9 cellular contexts compared by ENCODE assay signal in the genomic region with DNA sequence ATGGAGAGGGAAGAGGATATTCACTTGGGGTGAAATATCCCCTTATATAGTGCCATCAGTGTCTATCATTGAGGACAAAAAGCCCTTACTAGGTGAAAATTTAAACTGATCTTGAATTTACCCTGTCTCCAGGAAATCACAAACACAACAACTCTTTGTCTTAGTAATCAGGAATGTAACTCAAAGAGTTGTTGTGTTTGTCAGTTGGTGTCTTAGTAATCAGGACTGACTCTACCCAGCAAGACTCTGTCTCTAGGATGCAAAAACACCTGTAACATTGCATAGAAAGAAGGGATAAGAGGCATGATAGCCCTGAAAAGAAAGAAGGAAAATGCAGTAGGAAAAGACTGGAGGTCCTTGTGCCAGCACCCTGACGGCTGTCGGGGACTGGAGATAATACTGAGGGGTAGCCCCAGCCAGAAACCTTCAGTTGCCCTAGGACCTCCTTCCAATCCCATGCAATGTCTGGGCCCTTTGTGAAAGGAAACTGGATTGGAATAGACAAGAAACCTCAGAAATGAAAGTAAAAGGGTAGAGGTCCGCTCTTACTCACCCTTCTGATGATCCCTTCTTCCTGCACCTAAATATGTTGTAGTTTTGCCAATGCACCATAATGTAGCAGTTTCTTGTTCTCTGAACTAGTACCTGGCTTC. TPM values are rescaled to one million over a fixed set of nuclear protein-coding genes. Genes with fewer than 3 reads are reported as not detected.
A peak's percentile ranks its signal among the peaks of the same experiment; 100 is the strongest.
DNase-seq lines count a peak whose midpoint lies in the region; ATAC-seq lines count a peak whose summit lies in the region.
"Had no signal": no experiment of that assay in that cellular context is flagged by ENCODE, and none has a peak within 500 bp of the region (broad histone marks: within the 10 kb centered on the region; RNA-seq: fewer than 3 reads in every experiment).

No MANE protein-coding gene starts in this region.

- peaks cover 3% of the 10 kb centered on the region for H3K36me3 Mint-ChIP-seq in activated CD4-positive, alpha-beta memory T cell treated with anti-CD3 and anti-CD28 coated beads, Interleukin-2, amount 10 ng/mL, durations not matched to agents 7 days and 5 days (ENCODE audit: low read depth)
- H3K36me3 Mint-ChIP-seq in naive thymus-derived CD8-positive, alpha-beta T cell, result peaks cover 0 to 23% (median 9%) of the 10 kb centered on the region in 3 donors

- H3K27ac Mint-ChIP-seq in activated CD4-positive, alpha-beta memory T cell treated with anti-CD3 and anti-CD28 coated beads, Interleukin-2, amount 10 ng/mL, durations not matched to agents 7 days and 5 days, result peak overlapping the region; percentile 32
- H3K27ac Mint-ChIP-seq in naive thymus-derived CD8-positive, alpha-beta T cell, result peak overlapping the region in 3 of 10 donors; percentile 34 to 72 (median 61)
- H3K27ac Mint-ChIP-seq: nephron had no signal

- ATAC-seq in HG02759 (IDR thresholded peaks at IDR 0.05; ENCODE audit: unreplicated experiment) (peak; percentile 46), HG03457 (IDR thresholded peaks at IDR 0.05; ENCODE audit: unreplicated experiment) (no peak)
- ATAC-seq in naive thymus-derived CD8-positive, alpha-beta T cell, result no peak

- CTCF ChIA-PET in activated CD4-positive, alpha-beta memory T cell treated with anti-CD3 and anti-CD28 coated beads, Interleukin-2, amount 10 ng/mL, durations not matched to agents 7 days and 5 days (lab: Charles Lee), result interaction anchor here (0.6 to 2.9 kb wide), 11 partner anchors 10 to 275 kb away, joined by 3 to 33 read pairs (median 3); no protein-coding TSS in a partner anchor

- peak overlapping the region; percentile 70 for H3K4me3 Mint-ChIP-seq in activated CD4-positive, alpha-beta memory T cell treated with anti-CD3 and anti-CD28 coated beads, Interleukin-2, amount 10 ng/mL, durations not matched to agents 7 days and 5 days
- H3K4me3 Mint-ChIP-seq in naive thymus-derived CD8-positive, alpha-beta T cell, result peak overlapping the region in 6 of 10 donors; percentile 21 to 46 (median 36)
- H3K4me3 Mint-ChIP-seq: nephron had no signal

- H3K9me3 Mint-ChIP-seq in activated CD4-positive, alpha-beta memory T cell treated with anti-CD3 and anti-CD28 coated beads, Interleukin-2, amount 10 ng/mL, durations not matched to agents 7 days and 5 days, result peaks cover 14% of the 10 kb centered on the region
- peaks cover 0 to 26% (median 3%) of the 10 kb centered on the region in 9 donors for H3K9me3 Mint-ChIP-seq in naive thymus-derived CD8-positive, alpha-beta T cell

- POLR2A ChIA-PET in activated CD4-positive, alpha-beta memory T cell treated with anti-CD3 and anti-CD28 coated beads, Interleukin-2, amount 10 ng/mL, durations not matched to agents 7 days and 5 days (lab: Charles Lee), result no interaction called here
- POLR2A ChIA-PET in naive thymus-derived CD8-positive, alpha-beta T cell (lab: Charles Lee), result no interaction called here

- DNase-seq in SKM-1 treated with dmso at 0.1 percent for 144 hours (lab: John Stamatoyannopoulos, UW; ENCODE audit: unreplicated experiment) (peak; percentile 22), SKM-1 (lab: John Stamatoyannopoulos, UW; ENCODE audit: unreplicated experiment) (no peak), NCI-H2029 treated with DMSO at 0.1 percent for 48 hours (lab: John Stamatoyannopoulos, UW) (no peak)
- no peak for DNase-seq in activated CD4-positive, alpha-beta memory T cell treated with anti-CD3 and anti-CD28 coated beads, Interleukin-2, amount 10 ng/mL, durations not matched to agents 7 days and 5 days
- DNase-seq in naive thymus-derived CD8-positive, alpha-beta T cell, result no peak
- DNase-seq in stimulated activated CD4-positive, alpha-beta T cell treated with anti-CD3 and anti-CD28 coated beads, Interleukin-1b, Interleukin-23, amount 100 ng/mL, for 48 hours, result no peak

- H3K27me3 Mint-ChIP-seq in activated CD4-positive, alpha-beta memory T cell treated with anti-CD3 and anti-CD28 coated beads, Interleukin-2, amount 10 ng/mL, durations not matched to agents 7 days and 5 days, result no peaks in the 10 kb centered on the region
- no peaks in the 10 kb centered on the region for H3K27me3 Mint-ChIP-seq in naive thymus-derived CD8-positive, alpha-beta T cell

- H3K4me1 Mint-ChIP-seq in activated CD4-positive, alpha-beta memory T cell treated with anti-CD3 and anti-CD28 coated beads, Interleukin-2, amount 10 ng/mL, durations not matched to agents 7 days and 5 days, result peaks cover 16% of the 10 kb centered on the region
- peaks cover 3 to 15% (median 11%) of the 10 kb centered on the region in 4 donors for H3K4me1 Mint-ChIP-seq in naive thymus-derived CD8-positive, alpha-beta T cell
- H3K4me1 Mint-ChIP-seq: nephron had no signal

RNA-seq across cellular contexts. Expression of a gene that starts 45.3 kb away (rescaled TPM):
- total RNA-seq in activated CD4-positive, alpha-beta memory T cell treated with anti-CD3 and anti-CD28 coated beads, Interleukin-2, amount 10 ng/mL, durations not matched to agents 7 days and 5 days, result 100 to 1,000 TPM; 776 to 794 TPM
- 100 to 1,000 TPM; 111 to 115 TPM for total RNA-seq in naive thymus-derived CD8-positive, alpha-beta T cell
- polyA plus RNA-seq in naive thymus-derived CD8-positive, alpha-beta T cell, result 100 to 1,000 TPM; 102 to 154 (median 142) TPM

Comparison
In these comparisons a context has a peak if more than half of its experiments do, and no peak if none do; other contexts are left out.
1. RNA of a gene that starts 45.3 kb away (total RNA-seq): 776 to 794 TPM in activated CD4-positive, alpha-beta memory T cell treated with anti-CD3 and anti-CD28 coated beads, Interleukin-2, amount 10 ng/mL, durations not matched to agents 7 days and 5 days; 111 to 115 TPM in naive thymus-derived CD8-positive, alpha-beta T cell; every median in the first group is over 4 times any median in the second.